In genomic region chr1:241356519-241357365, GRCh38 we compare ENCODE assay signal across 8 cellular contexts. TPM values are rescaled to one million over a fixed set of nuclear protein-coding genes. Genes with fewer than 3 reads are reported as not detected.
DNase-seq lines count a peak whose midpoint lies in the region; ATAC-seq and TF ChIP-seq lines count a peak whose summit lies in the region.

TSS of gene RGS7 (minus strand) at chr1:241357205.

- TF ChIP-seq POLR2A in lower leg skin (IDR thresholded peaks at IDR 0.05), result no peak

- 0% methylated on average over 105 of the region's 105 CpGs for WGBS in ectodermal cell, 2 experiments
- WGBS in lower leg skin, 2 donors, result 1% methylated on average over 36 to 58 of the region's 105 CpGs

- no peaks in the 10 kb centered on the region for H3K4me1 ChIP-seq in ectodermal cell (ENCODE audit: control insufficient read depth, insufficient read depth, low read length)

- peak within 1 kb of the TSS; percentile 57 for H3K4me3 ChIP-seq in ectodermal cell (ENCODE audit: insufficient read depth, low read depth, low read length)
- peak within 1 kb of the TSS; percentile 10 for H3K4me3 ChIP-seq in lower leg skin (ENCODE audit: low read depth, poor library complexity, severe bottlenecking)

- ATAC-seq in GM21360 (IDR thresholded peaks at IDR 0.05; ENCODE audit: unreplicated experiment) (peak; percentile 69), GM18517 (IDR thresholded peaks at IDR 0.05; ENCODE audit: unreplicated experiment) (no peak)

- intact Hi-C loops in lower leg skin (cut with DNase I; ENCODE audit: low total_unique reads), result no loop called here

- H3K36me3 ChIP-seq in ectodermal cell (ENCODE audit: control insufficient read depth, insufficient read depth, low read length), result no peaks in the 10 kb centered on the region

- H3K9me3 ChIP-seq in ectodermal cell (ENCODE audit: control insufficient read depth, low read length), result no peaks in the 10 kb centered on the region

- no peak within 1 kb of the TSS for H3K27ac ChIP-seq in ectodermal cell (ENCODE audit: insufficient read depth, low read depth, low read length, poor library complexity, severe bottlenecking)
- H3K27ac ChIP-seq in substantia nigra (ENCODE audit: low read depth, low read length, poor library complexity, severe bottlenecking), result no peak within 1 kb of the TSS

- peaks cover 42% of the 10 kb centered on the region for H3K27me3 ChIP-seq in ectodermal cell (ENCODE audit: control insufficient read depth, insufficient read depth, low read length, poor library complexity, severe bottlenecking)

- DNase-seq in D341Med (ENCODE audit: low spot score) (peak; percentile 93), HS-5 (ENCODE audit: low read depth) (peak; percentile 14), SHP77 (lab: John Stamatoyannopoulos, UW) (peak; percentile 81 to 82), lower leg skin (ENCODE audit: low spot score in 2 of 2) (no peak), substantia nigra (lab: John Stamatoyannopoulos, UW) (peak in 46 of 49 donors; percentile 19 to 85 (median 54))

- no peak for TF ChIP-seq CTCF in lower leg skin (IDR thresholded peaks at IDR 0.05)

RNA-seq across cellular contexts. Expression of gene RGS7, which starts in this region (rescaled TPM):
- polyA plus RNA-seq in ectodermal cell (2013, experiment 1 of 4), result 0.85 TPM
- 0.55 TPM for polyA plus RNA-seq in ectodermal cell (2013, experiment 2 of 4)
- polyA plus RNA-seq in ectodermal cell (2013, experiment 3 of 4), result 0.48 TPM
- 0.28 TPM for polyA plus RNA-seq in ectodermal cell (2013, experiment 4 of 4)
- not detected for total RNA-seq in lower leg skin

Comparison
In these comparisons a context has a peak if more than half of its experiments do, and no peak if none do; other contexts are left out.
1. DNase-seq: peak in D341Med (single experiment), HS-5 (single experiment), SHP77 (2 of 2) and substantia nigra (46 of 49); none in lower leg skin (0 of 2).